Comparison of ENCODE assay signal across 8 cellular contexts in the genomic region with DNA sequence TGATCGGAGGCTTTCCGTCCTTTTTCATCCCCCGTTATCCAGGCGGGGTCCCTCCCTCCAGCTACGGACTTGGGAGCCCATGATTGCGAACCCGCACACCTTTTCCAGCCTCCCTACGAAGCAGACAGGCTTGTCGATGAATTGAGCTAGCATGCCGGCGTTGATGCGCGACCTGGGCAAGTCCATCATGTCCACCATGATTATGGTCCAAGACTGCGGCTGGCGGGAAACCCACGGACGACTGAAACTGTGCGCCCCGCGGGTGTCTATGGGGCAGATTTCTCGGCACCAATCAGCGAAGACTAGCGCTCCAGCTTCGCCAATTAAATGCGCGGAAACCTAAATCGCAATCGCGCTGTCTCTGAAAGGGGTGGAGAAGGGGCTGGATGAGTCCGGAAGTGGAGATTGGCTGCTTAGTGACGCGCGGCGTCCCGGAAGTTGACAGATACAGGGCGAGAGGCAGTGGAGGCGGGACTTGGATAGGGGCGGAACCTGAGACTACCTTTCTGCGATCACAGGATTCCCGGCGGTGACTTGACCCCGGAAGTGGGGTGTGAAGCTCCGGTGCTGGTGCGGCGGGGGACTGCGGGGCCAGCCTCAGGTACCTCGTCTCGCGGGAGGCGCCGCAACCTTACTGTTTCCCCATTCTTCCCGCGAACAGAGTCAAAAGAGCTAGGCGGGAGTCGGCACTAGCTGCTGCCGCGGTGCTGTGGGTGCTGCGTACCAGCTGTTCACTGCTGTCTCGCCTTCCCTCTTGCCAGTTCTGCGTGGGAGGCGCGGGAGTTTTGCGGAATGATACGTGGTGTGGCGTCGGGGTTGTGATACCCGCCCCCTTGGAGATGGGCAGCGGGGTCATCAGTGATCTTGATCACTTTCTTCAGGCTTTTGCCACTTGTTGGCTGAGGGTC. TPM values are rescaled to one million over a fixed set of nuclear protein-coding genes. Genes with fewer than 3 reads are reported as not detected.
A peak's percentile ranks its signal among the peaks of the same experiment; 100 is the strongest.
DNase-seq lines count a peak whose midpoint lies in the region; ATAC-seq and TF ChIP-seq lines count a peak whose summit lies in the region.

Gene UMAD1, plus strand, starts transcription at position 532 of the 908 bp plus-strand sequence. CDS start 32,620 bp downstream, outside the sequence.

- H3K27ac Mint-ChIP-seq in activated CD4-positive, alpha-beta T cell treated with anti-CD3 and anti-CD28 coated beads, Interleukin-2, amount 10 ng/mL, durations not matched to agents 24 days and 14 days, result peak within 1 kb of the TSS; percentile 97

- H3K4me3 ChIP-seq in BJ (ENCODE audit: low read depth, low read length) (peak within 1 kb of the TSS; percentile 80), colonic mucosa (peak within 1 kb of the TSS; percentile 72)

- H3K9me3 Mint-ChIP-seq in activated CD4-positive, alpha-beta T cell treated with anti-CD3 and anti-CD28 coated beads, Interleukin-2, amount 10 ng/mL, durations not matched to agents 24 days and 14 days, result no peaks in the 10 kb centered on the region

- peaks cover 21% of the 10 kb centered on the region for H3K36me3 Mint-ChIP-seq in activated CD4-positive, alpha-beta T cell treated with anti-CD3 and anti-CD28 coated beads, Interleukin-2, amount 10 ng/mL, durations not matched to agents 24 days and 14 days (ENCODE audit: low read depth)

- no peaks in the 10 kb centered on the region for H3K27me3 Mint-ChIP-seq in activated CD4-positive, alpha-beta T cell treated with anti-CD3 and anti-CD28 coated beads, Interleukin-2, amount 10 ng/mL, durations not matched to agents 24 days and 14 days

- ATAC-seq in GM19324 (IDR thresholded peaks at IDR 0.05; ENCODE audit: low FRiP score, unreplicated experiment), result peak; percentile 98
- ATAC-seq in HG03469 (IDR thresholded peaks at IDR 0.05; ENCODE audit: unreplicated experiment), result peak; percentile 97

- H3K4me1 Mint-ChIP-seq in activated CD4-positive, alpha-beta T cell treated with anti-CD3 and anti-CD28 coated beads, Interleukin-2, amount 10 ng/mL, durations not matched to agents 24 days and 14 days, result peaks cover 31% of the 10 kb centered on the region

- H3K4me1 ChIP-seq in colonic mucosa, result peaks cover 10% of the 10 kb centered on the region

- POLR2A ChIA-PET in BJ (lab: Charles Lee), result interaction anchor here (0.5 to 0.6 kb wide), 2 partner anchors 46 to 132 kb away, joined by 3 to 4 read pairs; no protein-coding TSS in a partner anchor

- CTCF ChIA-PET in BJ (lab: Yijun Ruan, JAX), result no interaction called here

- H3K27ac ChIP-seq in colonic mucosa (peak within 1 kb of the TSS; percentile 95), layer of hippocampus (ENCODE audit: low read depth, low read length) (peak within 1 kb of the TSS; percentile 72)

- H3K36me3 ChIP-seq in BJ (ENCODE audit: control insufficient read depth, insufficient read depth, low read length) (no peaks in the 10 kb centered on the region), colonic mucosa (no peaks in the 10 kb centered on the region)

- H3K9ac ChIP-seq in colonic mucosa (ENCODE audit: low read depth in 2 of 2, low read length in 2 of 2), result peak within 1 kb of the TSS; percentile 96 to 99

- H3K9me3 ChIP-seq in colonic mucosa, result no peaks in the 10 kb centered on the region

- TF ChIP-seq CTCF in BJ (IDR thresholded peaks at IDR 0.05; ENCODE audit: insufficient read depth, low read depth, low read length), result no peak
- no peak for TF ChIP-seq CTCF in colonic mucosa (IDR thresholded peaks at IDR 0.05)

- H3K27me3 ChIP-seq in BJ (ENCODE audit: control insufficient read depth, insufficient read depth, low read length) (no peaks in the 10 kb centered on the region), colonic mucosa (no peaks in the 10 kb centered on the region), layer of hippocampus (ENCODE audit: control insufficient read depth, insufficient read depth, low read length) (no peaks in the 10 kb centered on the region)

- intact Hi-C loops in activated CD4-positive, alpha-beta T cell treated with anti-CD3 and anti-CD28 coated beads, Interleukin-2, amount 10 ng/mL, durations not matched to agents 24 days and 14 days (cut with micrococcal nuclease), result loop anchor here (1.0 to 2.0 kb wide), 10 partner anchors 31 to 536 kb away; partner anchors contain the start of genes C1GALT1 and GLCCI1
- intact Hi-C loops in colonic mucosa (cut with DNase I), result no loop called here

- DNase-seq in BJ (ENCODE audit: low read depth) (peak; percentile 97), NCI-H526 treated with DMSO at 0.1 percent for 48 hours (lab: John Stamatoyannopoulos, UW) (peak; percentile 98), colonic mucosa (peak; percentile 99)
- DNase-seq in activated CD4-positive, alpha-beta T cell treated with anti-CD3 and anti-CD28 coated beads, Interleukin-2, amount 10 ng/mL, durations not matched to agents 24 days and 14 days, result peak; percentile 99
- peak; percentile 87 to 95 for DNase-seq in stimulated activated CD4-positive, alpha-beta T cell treated with anti-CD3 and anti-CD28 coated beads, Interleukin-1b, Interleukin-23, amount 100 ng/mL, for 4 hours (ENCODE audit: low read depth in 2 of 2)

- peak within 1 kb of the TSS; percentile 97 for H3K4me3 Mint-ChIP-seq in activated CD4-positive, alpha-beta T cell treated with anti-CD3 and anti-CD28 coated beads, Interleukin-2, amount 10 ng/mL, durations not matched to agents 24 days and 14 days

RNA-seq across cellular contexts. Expression of gene UMAD1, which starts in this region (rescaled TPM):
- 10.1 and 17.7 TPM in 2 replicates for polyA plus RNA-seq in BJ (2011; rRNA removed)
- polyA minus RNA-seq in BJ (2011; rRNA and poly(A)+ RNA removed), result 5.8 and 6.5 TPM in 2 replicates
- 11.8 and 12.4 TPM in 2 replicates for total RNA-seq in activated CD4-positive, alpha-beta T cell treated with anti-CD3 and anti-CD28 coated beads, Interleukin-2, amount 10 ng/mL, durations not matched to agents 24 days and 14 days
- total RNA-seq in colonic mucosa, result 10 to 100 TPM; 21.9 to 26.3 TPM

Comparison
In these comparisons a context has a peak if more than half of its experiments do, and no peak if none do; other contexts are left out.
1. Peak in every context shown above with its lines: DNase-seq, ATAC-seq, H3K4me3 ChIP-seq and H3K27ac ChIP-seq.